In genomic region chr5:177508837-177509236, GRCh38 we compare ENCODE assay signal across 10 cellular contexts. TPM values are rescaled to one million over a fixed set of nuclear protein-coding genes. Genes with fewer than 3 reads are reported as not detected.
DNase-seq lines count a peak whose midpoint lies in the region; ATAC-seq, FAIRE-seq and TF ChIP-seq lines count a peak whose summit lies in the region.
"Had no signal": no experiment of that assay in that cellular context is flagged by ENCODE, and none has a peak within 500 bp of the region (broad histone marks: within the 10 kb centered on the region; RNA-seq: fewer than 3 reads in every experiment).

No MANE protein-coding gene starts in this region.

- peaks cover 38% of the 10 kb centered on the region for H3K4me1 ChIP-seq in GM12878 (ENCODE audit: control insufficient read depth, insufficient read depth, low read length)
- peaks cover 0 to 91% (median 45%) of the 10 kb centered on the region in 6 donors for H3K4me1 ChIP-seq in spleen
- no peaks in the 10 kb centered on the region for H3K4me1 ChIP-seq in thyroid gland

- TF ChIP-seq EP300 in GM12878 (IDR thresholded peaks at IDR 0.05; ENCODE audit: borderline replicate concordance in 1 of 2, control insufficient read depth in 1 of 2, low read depth in 2 of 2, low read length in 2 of 2): peak in 1 of 2 experiments; percentile 19; a peak in 1 of 4 replicates

- no peak for DNase-seq in GM12878 (ENCODE audit: low read depth, low spot score)
- DNase-seq in spleen: peak; percentile 87
- no peak for DNase-seq in sciatic nerve (ENCODE audit: low spot score)
- no peak for DNase-seq in thyroid gland
- DNase-seq: kidney glomerular epithelial cell, NCI-H1105 treated with DMSO at 0.1 percent for 48 hours had no signal

- SMC1A ChIA-PET in GM12878 (lab: Charles Lee; ENCODE audit: uncharacterized antibody, unreplicated experiment): interaction anchor here (0.6 to 2.4 kb wide), 8 partner anchors 10 to 199 kb away, joined by 3 to 10 read pairs (median 5); partner anchors contain the start of gene PDLIM7

- intact Hi-C loops in GM12878 (cut with micrococcal nuclease; ENCODE audit: unreplicated experiment) (loop anchor here (5.0 to 10.0 kb wide), 2 partner anchors 93 to 394 kb away; partner anchors contain the start of gene B4GALT7), spleen (cut with DNase I; ENCODE audit: low total_unique reads) (no loop called here), sciatic nerve (cut with DNase I) (no loop called here), thyroid gland (cut with DNase I) (loop anchor here (10.0 kb wide), 1 partner anchor 394 kb away; no protein-coding TSS in a partner anchor)

- 0% methylated on average over 8 of the region's 8 CpGs for WGBS in GM12878 (ENCODE audit: insufficient coverage, insufficient replicate concordance, low lambda C conversion rate, missing lambda C conversion rate)
- 4 to 22% (median 12%) methylated on average over 3 to 8 of the region's 8 CpGs for WGBS in spleen, 5 donors
- WGBS in thyroid gland, 2 donors: 58 to 61% methylated on average over 6 to 7 of the region's 8 CpGs

- TF ChIP-seq POLR2A in GM12878 (IDR thresholded peaks at IDR 0.05; ENCODE audit: low read depth, low read length): no peak
- TF ChIP-seq POLR2A in spleen (IDR thresholded peaks at IDR 0.05): peak in 1 of 3 donors; percentile 63
- TF ChIP-seq POLR2A in thyroid gland (IDR thresholded peaks at IDR 0.05): no peak

- no peak overlapping the region; the same call in 1 of the 2 replicates for H2AFZ ChIP-seq in GM12878 (ENCODE audit: control insufficient read depth, low read depth, low read length)

- CTCF ChIA-PET in GM12878 (lab: Yijun Ruan, JAX): interaction anchor here (0.6 to 6.2 kb wide), 11 partner anchors 8 to 395 kb away, joined by 3 to 38 read pairs (median 17); partner anchors contain the start of genes PDLIM7 and RGS14

- RAD21 ChIA-PET in GM12878 (lab: Charles Lee; ENCODE audit: unreplicated experiment): interaction anchor here (0.8 to 3.4 kb wide), 14 partner anchors 8 to 119 kb away, joined by 3 to 17 read pairs (median 4); partner anchors contain the start of genes GRK6, PDLIM7 and TMED9

- H3K9me3 ChIP-seq in GM12878 (replicated peaks; ENCODE audit: control insufficient read depth, insufficient read depth, low read length) (no peaks in the 10 kb centered on the region), spleen (no peaks in the 10 kb centered on the region), thyroid gland (no peaks in the 10 kb centered on the region)

- H3K4me3 ChIP-seq in GM12878: peak overlapping the region; percentile 87
- H3K4me3 ChIP-seq in spleen: peak overlapping the region; percentile 38 to 86 (median 54)
- H3K4me3 ChIP-seq in thyroid gland (replicated peaks in 1 of 3): no peak overlapping the region

- POLR2A ChIA-PET in GM12878 (lab: Charles Lee): interaction anchor here (0.6 to 3.5 kb wide), 18 partner anchors 8 to 791 kb away, joined by 3 to 19 read pairs (median 4); partner anchors contain the start of genes DDX41, LMAN2, PDLIM7 and TMED9

- peak overlapping the region; percentile 97 for H3K4me2 ChIP-seq in GM12878 (ENCODE audit: control insufficient read depth, insufficient read depth)

- peak; percentile 96 for FAIRE-seq in GM12878 (lab: Jason Lieb, UNC)
- FAIRE-seq: TTC549 had no signal

- H3K36me3 ChIP-seq in GM12878 (ENCODE audit: control insufficient read depth in 2 of 2, insufficient read depth in 2 of 2, low read length in 1 of 2) (peaks cover 10 to 38% of the 10 kb centered on the region in 2 experiments; a peak in 3 of 4 replicates), spleen (peaks cover 0 to 84% (median 52%) of the 10 kb centered on the region in 6 donors), thyroid gland (peaks cover 27 to 29% of the 10 kb centered on the region in 2 donors)

- ATAC-seq in GM18873 (IDR thresholded peaks at IDR 0.05; ENCODE audit: low FRiP score, unreplicated experiment) (peak; percentile 31), HG02885 (IDR thresholded peaks at IDR 0.05; ENCODE audit: poor library complexity, unreplicated experiment) (peak; percentile 40), GM12878 (peak; percentile 32), sciatic nerve (no peak), HG03139 (IDR thresholded peaks at IDR 0.05; ENCODE audit: unreplicated experiment) (no peak)

- TF ChIP-seq CTCF in GM12878 (IDR thresholded peaks at IDR 0.05 in 2 of 3, conservative IDR thresholded peaks at IDR 0.05 in 1 of 3; ENCODE audit: control insufficient read depth in 2 of 3, extremely low read depth in 1 of 3, insufficient read depth in 1 of 3, low read depth in 3 of 3, low read length in 3 of 3) (no peak), spleen (IDR thresholded peaks at IDR 0.05 in 8 of 11, conservative IDR thresholded peaks at IDR 0.05 in 3 of 11) (no peak), thyroid gland (IDR thresholded peaks at IDR 0.05) (no peak)

- no peak for TF ChIP-seq RAD21 in GM12878 (IDR thresholded peaks at IDR 0.05; ENCODE audit: insufficient read depth, low read depth, low read length)

- BruUV-seq in GM12878 (replicated peaks; lab: Mats Ljungman, UMichigan): no TSS peak

- no peaks in the 10 kb centered on the region for H3K27me3 ChIP-seq in GM12878 (replicated peaks in 1 of 2; ENCODE audit: control insufficient read depth in 2 of 2, insufficient read depth in 2 of 2, low read length in 1 of 2)
- no peaks in the 10 kb centered on the region for H3K27me3 ChIP-seq in spleen (replicated peaks in 1 of 7)
- no peaks in the 10 kb centered on the region for H3K27me3 ChIP-seq in thyroid gland

- in situ Hi-C loops in GM12878 (cut with MboI): no loop called here

- no peaks in the 10 kb centered on the region for H4K20me1 ChIP-seq in GM12878 (ENCODE audit: control insufficient read depth, insufficient read depth)

- peaks cover 35% of the 10 kb centered on the region for H3K79me2 ChIP-seq in GM12878 (ENCODE audit: control insufficient read depth, insufficient read depth, low read length)

- H3K27ac ChIP-seq in GM12878 (ENCODE audit: control insufficient read depth, insufficient read depth) (peak overlapping the region; percentile 87), spleen (peak overlapping the region; percentile 74 to 99 (median 93)), thyroid gland (peak overlapping the region in 1 of 3 donors; percentile 12)

- H3K9ac ChIP-seq in GM12878 (ENCODE audit: control insufficient read depth, insufficient read depth, low read length): peak overlapping the region; percentile 90

RNA-seq across cellular contexts. Expression of gene DOK3, which starts 0.8 kb away (rescaled TPM):
- 146 and 175 TPM in 2 replicates for total RNA-seq in GM12878 (2013; cell fraction: nucleolus; rRNA removed)
- total RNA-seq in GM12878 (2014; rRNA removed) (48.8 and 52.6 TPM in 2 replicates), GM12878 (2014; rRNA removed; fragmentation: Illumina TruSeq; extraction: Trizol) (16.4 and 17.7 TPM in 2 replicates), GM12878 (2021) (95.3 and 107 TPM in 2 replicates), spleen (100 to 1,000 TPM; 111 to 231 (median 149) TPM), sciatic nerve (16.2 TPM), thyroid gland (1 to 10 TPM; 2.0 to 5.9 (median 3.5) TPM)
- polyA plus RNA-seq in GM12878 (2011; ENCODE audit: low read depth): 36.3 TPM
- polyA plus RNA-seq in GM12878 (2011; rRNA removed) (26.3 and 51.5 TPM in 2 replicates), GM12878 (2014; fragmentation: Illumina TruSeq; extraction: Trizol) (42.7 and 47.0 TPM in 2 replicates), GM12878 (2014; fragmentation: Nextera tagmentation; extraction: Ambion mirVana) (1 to 10 TPM; 6.6 to 8.0 TPM), GM12878 (2014; rRNA removed) (89.0 and 112 TPM in 2 replicates), GM12878 (2016; fragmentation: Nextera tagmentation; extraction: Ambion mirVana) (10 to 100 TPM; 53.7 to 68.5 TPM), spleen (100 to 1,000 TPM in 1 of 3 donors, 10 to 100 TPM in 2; 69.9 to 144 (median 98.4) TPM)
- polyA plus RNA-seq in GM12878 (2011; cell fraction: cytosol; rRNA removed): 68.7 and 85.6 TPM in 2 replicates
- polyA plus RNA-seq in GM12878 (2011; cell fraction: nucleus; rRNA removed): 247 and 263 TPM in 2 replicates
- polyA plus RNA-seq in GM12878 (2012): 84.1 and 86.7 TPM in 2 replicates
- 19.3 and 39.3 TPM in 2 replicates for polyA minus RNA-seq in GM12878 (2011; rRNA and poly(A)+ RNA removed)
- 25.3 and 28.3 TPM in 2 replicates for polyA minus RNA-seq in GM12878 (2011; cell fraction: cytosol; rRNA and poly(A)+ RNA removed)
- polyA minus RNA-seq in GM12878 (2011; cell fraction: nucleus; rRNA and poly(A)+ RNA removed): 35.3 and 49.6 TPM in 2 replicates

RNA-seq across cellular contexts. Expression of gene DDX41, which starts 7.9 kb away (rescaled TPM):
- 139 and 149 TPM in 2 replicates for total RNA-seq in GM12878 (2013; cell fraction: nucleolus; rRNA removed)
- total RNA-seq in GM12878 (2014; rRNA removed) (184 and 215 TPM in 2 replicates), GM12878 (2014; rRNA removed; fragmentation: Illumina TruSeq; extraction: Trizol) (56.3 and 59.3 TPM in 2 replicates), GM12878 (2021) (136 and 149 TPM in 2 replicates), spleen (100 to 1,000 TPM in 2 of 7 donors, 10 to 100 TPM in 5; 68.9 to 126 (median 91.8) TPM), sciatic nerve (68.2 TPM), thyroid gland (100 to 1,000 TPM; 119 to 170 (median 145) TPM)
- 86.4 TPM for polyA plus RNA-seq in GM12878 (2011; ENCODE audit: low read depth)
- polyA plus RNA-seq in GM12878 (2011; rRNA removed) (83.0 and 114 TPM in 2 replicates), GM12878 (2014; fragmentation: Illumina TruSeq; extraction: Trizol) (36.1 and 59.5 TPM in 2 replicates), GM12878 (2014; fragmentation: Nextera tagmentation; extraction: Ambion mirVana) (10 to 100 TPM; 32.7 to 67.6 TPM), GM12878 (2014; rRNA removed) (176 and 216 TPM in 2 replicates), GM12878 (2016; fragmentation: Nextera tagmentation; extraction: Ambion mirVana) (100 to 1,000 TPM in 1 of 2 experiments, 10 to 100 TPM in 1; 85.9 to 101 TPM), spleen (10 to 100 TPM; 68.9 to 99.4 (median 92.9) TPM)
- polyA plus RNA-seq in GM12878 (2011; cell fraction: cytosol; rRNA removed): 164 and 232 TPM in 2 replicates
- 533 and 587 TPM in 2 replicates for polyA plus RNA-seq in GM12878 (2011; cell fraction: nucleus; rRNA removed)
- polyA plus RNA-seq in GM12878 (2012): 160 and 166 TPM in 2 replicates
- polyA minus RNA-seq in GM12878 (2011; rRNA and poly(A)+ RNA removed): 125 and 201 TPM in 2 replicates
- 40.6 and 85.2 TPM in 2 replicates for polyA minus RNA-seq in GM12878 (2011; cell fraction: cytosol; rRNA and poly(A)+ RNA removed)
- 141 and 184 TPM in 2 replicates for polyA minus RNA-seq in GM12878 (2011; cell fraction: nucleus; rRNA and poly(A)+ RNA removed)

RNA-seq across cellular contexts. Expression of gene PDLIM7, which starts 11.4 kb away (rescaled TPM):
- total RNA-seq in GM12878 (2013; cell fraction: nucleolus; rRNA removed): 37.7 and 45.6 TPM in 2 replicates
- total RNA-seq in GM12878 (2014; rRNA removed) (15.5 and 18.2 TPM in 2 replicates), GM12878 (2014; rRNA removed; fragmentation: Illumina TruSeq; extraction: Trizol) (6.2 and 7.6 TPM in 2 replicates), GM12878 (2021) (30.3 and 36.6 TPM in 2 replicates), spleen (100 to 1,000 TPM in 3 of 7 donors, 10 to 100 TPM in 4; 44.8 to 220 (median 86.4) TPM), sciatic nerve (144 TPM), thyroid gland (10 to 100 TPM; 23.2 to 52.4 (median 34.8) TPM)
- polyA plus RNA-seq in GM12878 (2011; ENCODE audit: low read depth): 8.6 TPM
- polyA plus RNA-seq in GM12878 (2011; rRNA removed) (10.2 and 23.1 TPM in 2 replicates), GM12878 (2014; fragmentation: Illumina TruSeq; extraction: Trizol) (1.1 and 5.1 TPM in 2 replicates), GM12878 (2014; fragmentation: Nextera tagmentation; extraction: Ambion mirVana) (1 to 10 TPM in 1 of 2 experiments, under 1 TPM in 1; 0.82 to 2.3 TPM), GM12878 (2014; rRNA removed) (33.3 and 47.9 TPM in 2 replicates), GM12878 (2016; fragmentation: Nextera tagmentation; extraction: Ambion mirVana) (10 to 100 TPM; 35.3 to 35.8 TPM), spleen (100 to 1,000 TPM in 1 of 3 donors, 10 to 100 TPM in 2; 42.5 to 125 (median 59.2) TPM)
- 30.5 and 48.8 TPM in 2 replicates for polyA plus RNA-seq in GM12878 (2011; cell fraction: cytosol; rRNA removed)
- polyA plus RNA-seq in GM12878 (2011; cell fraction: nucleus; rRNA removed): 173 and 211 TPM in 2 replicates
- 21.0 and 23.7 TPM in 2 replicates for polyA plus RNA-seq in GM12878 (2012)
- 15.1 and 21.8 TPM in 2 replicates for polyA minus RNA-seq in GM12878 (2011; rRNA and poly(A)+ RNA removed)
- polyA minus RNA-seq in GM12878 (2011; cell fraction: cytosol; rRNA and poly(A)+ RNA removed): 16.8 and 19.9 TPM in 2 replicates
- polyA minus RNA-seq in GM12878 (2011; cell fraction: nucleus; rRNA and poly(A)+ RNA removed): 27.6 and 54.2 TPM in 2 replicates

RNA-seq across cellular contexts. Expression of gene DBN1, which starts 35.4 kb away (rescaled TPM):
- 33.1 and 35.4 TPM in 2 replicates for total RNA-seq in GM12878 (2013; cell fraction: nucleolus; rRNA removed)
- 36.0 and 42.0 TPM in 2 replicates for total RNA-seq in GM12878 (2014; rRNA removed)
- total RNA-seq in GM12878 (2014; rRNA removed; fragmentation: Illumina TruSeq; extraction: Trizol): 16.8 and 19.2 TPM in 2 replicates
- 75.4 and 81.0 TPM in 2 replicates for total RNA-seq in GM12878 (2021)
- polyA plus RNA-seq in GM12878 (2011; ENCODE audit: low read depth): 8.1 TPM
- 10.0 and 14.1 TPM in 2 replicates for polyA plus RNA-seq in GM12878 (2011; rRNA removed)
- polyA plus RNA-seq in GM12878 (2011; cell fraction: cytosol; rRNA removed): 12.3 and 18.9 TPM in 2 replicates
- 53.4 and 220 TPM in 2 replicates for polyA plus RNA-seq in GM12878 (2011; cell fraction: nucleus; rRNA removed)
- polyA plus RNA-seq in GM12878 (2012): 13.9 and 24.5 TPM in 2 replicates
- polyA plus RNA-seq in GM12878 (2014; fragmentation: Illumina TruSeq; extraction: Trizol): 3.2 and 15.9 TPM in 2 replicates
- polyA plus RNA-seq in GM12878 (2014; fragmentation: Nextera tagmentation; extraction: Ambion mirVana): under 1 TPM; 0.18 to 0.62 TPM
- 49.0 and 58.5 TPM in 2 replicates for polyA plus RNA-seq in GM12878 (2014; rRNA removed)
- 10 to 100 TPM; 36.5 to 38.0 TPM for polyA plus RNA-seq in GM12878 (2016; fragmentation: Nextera tagmentation; extraction: Ambion mirVana)
- 12.5 and 16.2 TPM in 2 replicates for polyA minus RNA-seq in GM12878 (2011; rRNA and poly(A)+ RNA removed)
- 13.1 and 13.9 TPM in 2 replicates for polyA minus RNA-seq in GM12878 (2011; cell fraction: cytosol; rRNA and poly(A)+ RNA removed)
- polyA minus RNA-seq in GM12878 (2011; cell fraction: nucleus; rRNA and poly(A)+ RNA removed): 11.1 and 35.8 TPM in 2 replicates
- total RNA-seq in spleen: 10 to 100 TPM; 13.0 to 26.5 (median 17.6) TPM
- polyA plus RNA-seq in spleen: 10 to 100 TPM in 1 of 3 donors, 1 to 10 TPM in 2; 6.8 to 16.3 (median 7.6) TPM
- total RNA-seq in sciatic nerve: 63.5 TPM
- total RNA-seq in thyroid gland: 10 to 100 TPM; 61.4 to 98.8 (median 68.0) TPM

RNA-seq across cellular contexts. Expression of gene FAM193B, which starts 45.5 kb away (rescaled TPM):
- total RNA-seq in GM12878 (2013; cell fraction: nucleolus; rRNA removed): 77.1 and 93.7 TPM in 2 replicates
- 29.3 and 32.4 TPM in 2 replicates for total RNA-seq in GM12878 (2014; rRNA removed)
- 22.6 and 26.2 TPM in 2 replicates for total RNA-seq in GM12878 (2014; rRNA removed; fragmentation: Illumina TruSeq; extraction: Trizol)
- total RNA-seq in GM12878 (2021): 34.3 and 47.0 TPM in 2 replicates
- 40.4 TPM for polyA plus RNA-seq in GM12878 (2011; ENCODE audit: low read depth)
- 26.7 and 37.8 TPM in 2 replicates for polyA plus RNA-seq in GM12878 (2011; rRNA removed)
- polyA plus RNA-seq in GM12878 (2011; cell fraction: cytosol; rRNA removed): 33.1 and 39.8 TPM in 2 replicates
- 225 and 240 TPM in 2 replicates for polyA plus RNA-seq in GM12878 (2011; cell fraction: nucleus; rRNA removed)
- polyA plus RNA-seq in GM12878 (2012): 50.5 and 58.2 TPM in 2 replicates
- 10.7 and 27.6 TPM in 2 replicates for polyA plus RNA-seq in GM12878 (2014; fragmentation: Illumina TruSeq; extraction: Trizol)
- polyA plus RNA-seq in GM12878 (2014; fragmentation: Nextera tagmentation; extraction: Ambion mirVana): 10 to 100 TPM in 1 of 2 experiments, 1 to 10 TPM in 1; 3.3 to 11.1 TPM
- polyA plus RNA-seq in GM12878 (2014; rRNA removed): 44.1 and 51.8 TPM in 2 replicates
- 10 to 100 TPM in 1 of 2 experiments, 1 to 10 TPM in 1; 9.0 to 14.5 TPM for polyA plus RNA-seq in GM12878 (2016; fragmentation: Nextera tagmentation; extraction: Ambion mirVana)
- 11.3 and 19.0 TPM in 2 replicates for polyA minus RNA-seq in GM12878 (2011; rRNA and poly(A)+ RNA removed)
- polyA minus RNA-seq in GM12878 (2011; cell fraction: cytosol; rRNA and poly(A)+ RNA removed): 10.3 and 14.2 TPM in 2 replicates
- polyA minus RNA-seq in GM12878 (2011; cell fraction: nucleus; rRNA and poly(A)+ RNA removed): 25.0 and 38.2 TPM in 2 replicates
- 100 to 1,000 TPM in 5 of 7 donors, 10 to 100 TPM in 2; 86.9 to 155 (median 116) TPM for total RNA-seq in spleen
- polyA plus RNA-seq in spleen: 100 to 1,000 TPM; 145 to 364 (median 348) TPM
- 113 TPM for total RNA-seq in sciatic nerve
- total RNA-seq in thyroid gland: 10 to 100 TPM; 38.0 to 54.7 (median 46.6) TPM

Comparison
In these comparisons a context has a peak if more than half of its experiments do, and no peak if none do; other contexts are left out.
1. ATAC-seq: peak in GM18873 (single experiment), HG02885 (single experiment) and GM12878 (single experiment); none in sciatic nerve (single experiment) and HG03139 (single experiment).
2. H3K4me3 ChIP-seq: peak in GM12878 (single experiment) and spleen (8 of 8); none in thyroid gland (0 of 3).
3. intact Hi-C loops: an anchor here in GM12878 (5.0 to 10.0 kb wide) and thyroid gland (10.0 kb wide); none called in spleen and sciatic nerve.